Comparison of ENCODE assay signal across 1 cellular context in the genomic region with DNA sequence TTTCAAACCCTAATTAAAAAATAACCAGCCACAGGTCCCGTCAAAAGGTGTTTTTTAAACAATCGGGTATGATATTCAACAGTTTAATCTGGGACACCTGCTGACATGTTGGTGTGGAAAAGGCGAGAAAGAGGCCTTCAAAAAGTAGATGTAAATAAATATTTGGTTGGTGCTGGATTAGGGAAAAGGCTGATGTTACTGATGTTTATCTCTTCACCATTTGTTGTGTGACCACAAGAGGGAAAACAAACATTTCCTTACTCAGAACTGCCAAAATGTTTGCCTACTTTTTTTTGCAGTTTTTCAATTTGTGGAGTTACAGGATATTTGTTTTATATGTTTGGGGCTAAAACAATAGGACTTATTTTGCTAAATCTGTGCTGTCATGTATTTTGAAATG.
TF ChIP-seq lines count a peak whose summit lies in the region.

No MANE protein-coding gene starts in this region.

TF ChIP-seq in GM23338, 12 proteins besides CTCF, POLR2A, EP300 and RAD21 (continued from another document):
- TF ChIP-seq POLR2AphosphoS5 (IDR thresholded peaks at IDR 0.05; ENCODE audit: low read depth) (no peak), CREB1 (CRISPR knock-in tag; IDR thresholded peaks at IDR 0.05; ENCODE audit: low read depth) (no peak), ZNF114 (CRISPR knock-in tag; IDR thresholded peaks at IDR 0.05) (no peak), JUNB (IDR thresholded peaks at IDR 0.05; ENCODE audit: unreplicated experiment) (no peak), REST (IDR thresholded peaks at IDR 0.05; ENCODE audit: unreplicated experiment) (no peak)
TF ChIP-seq in GM23338: peak in this region for 0.
